2 cellular contexts compared by ENCODE assay signal in the genomic region with DNA sequence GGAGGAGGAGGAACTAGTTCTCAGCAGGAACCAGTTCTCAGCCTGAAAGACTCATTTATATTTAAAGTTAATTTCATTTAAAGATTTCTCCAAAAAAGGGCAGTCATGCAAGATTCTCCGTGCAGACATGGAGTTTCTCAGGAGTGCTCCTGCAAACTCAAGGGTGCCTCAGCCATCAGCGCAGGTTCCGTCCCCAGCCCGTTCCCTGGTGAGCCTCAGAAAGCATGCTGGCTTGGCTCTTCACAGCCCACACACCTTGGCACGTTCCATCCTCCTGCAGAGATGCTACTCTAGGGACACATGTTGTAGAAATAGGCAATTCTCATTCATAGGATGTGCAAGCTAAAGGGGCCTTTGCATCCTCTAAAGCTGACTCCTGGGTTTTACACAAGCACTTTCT.
TF ChIP-seq lines count a peak whose summit lies in the region.

No MANE protein-coding gene starts in this region.

TF ChIP-seq in IMR-90, 13 proteins besides CTCF, POLR2A, EP300 and RAD21 (continued from another document):
- TF ChIP-seq ELK1 (IDR thresholded peaks at IDR 0.05; ENCODE audit: borderline replicate concordance, low read depth, low read length) (no peak), CHD1 (IDR thresholded peaks at IDR 0.05; ENCODE audit: low read depth, low read length) (no peak), RCOR1 (IDR thresholded peaks at IDR 0.05; ENCODE audit: insufficient replicate concordance, low read length) (no peak), MXI1 (IDR thresholded peaks at IDR 0.05; ENCODE audit: borderline replicate concordance, low read depth, low read length) (no peak), RFX5 (IDR thresholded peaks at IDR 0.05; ENCODE audit: low read depth, low read length) (no peak), MAFK (IDR thresholded peaks at IDR 0.05; ENCODE audit: low read depth, low read length) (no peak), NFE2L2 (IDR thresholded peaks at IDR 0.05; ENCODE audit: low read depth, low read length) (no peak), FOS (IDR thresholded peaks at IDR 0.05; ENCODE audit: low read depth, low read length) (no peak), CEBPB (IDR thresholded peaks at IDR 0.05; ENCODE audit: low read depth, low read length) (no peak), MAZ (IDR thresholded peaks at IDR 0.05; ENCODE audit: borderline replicate concordance, low read depth, low read length) (no peak)
- TF ChIP-seq, protein P1, sequence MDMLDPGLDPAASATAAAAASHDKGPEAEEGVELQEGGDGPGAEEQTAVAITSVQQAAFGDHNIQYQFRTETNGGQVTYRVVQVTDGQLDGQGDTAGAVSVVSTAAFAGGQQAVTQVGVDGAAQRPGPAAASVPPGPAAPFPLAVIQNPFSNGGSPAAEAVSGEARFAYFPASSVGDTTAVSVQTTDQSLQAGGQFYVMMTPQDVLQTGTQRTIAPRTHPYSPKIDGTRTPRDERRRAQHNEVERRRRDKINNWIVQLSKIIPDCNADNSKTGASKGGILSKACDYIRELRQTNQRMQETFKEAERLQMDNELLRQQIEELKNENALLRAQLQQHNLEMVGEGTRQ (IDR thresholded peaks at IDR 0.05; ENCODE audit: low read depth, low read length), result no peak

TF ChIP-seq in HepG2, 621 proteins besides CTCF, POLR2A, EP300 and RAD21:
- TF ChIP-seq CEBPZ (IDR thresholded peaks at IDR 0.05; ENCODE audit: low read length), result no peak
- no peak for TF ChIP-seq SETDB1 (CRISPR knock-in tag; IDR thresholded peaks at IDR 0.05; ENCODE audit: borderline replicate concordance)
- TF ChIP-seq THYN1 (CRISPR knock-in tag; IDR thresholded peaks at IDR 0.05; ENCODE audit: borderline replicate concordance, low read depth), result no peak
- no peak for TF ChIP-seq NR3C1 (CRISPR knock-in tag; IDR thresholded peaks at IDR 0.05)
- TF ChIP-seq ZKSCAN5 (CRISPR knock-in tag; IDR thresholded peaks at IDR 0.05), result no peak
- TF ChIP-seq, protein P2, sequence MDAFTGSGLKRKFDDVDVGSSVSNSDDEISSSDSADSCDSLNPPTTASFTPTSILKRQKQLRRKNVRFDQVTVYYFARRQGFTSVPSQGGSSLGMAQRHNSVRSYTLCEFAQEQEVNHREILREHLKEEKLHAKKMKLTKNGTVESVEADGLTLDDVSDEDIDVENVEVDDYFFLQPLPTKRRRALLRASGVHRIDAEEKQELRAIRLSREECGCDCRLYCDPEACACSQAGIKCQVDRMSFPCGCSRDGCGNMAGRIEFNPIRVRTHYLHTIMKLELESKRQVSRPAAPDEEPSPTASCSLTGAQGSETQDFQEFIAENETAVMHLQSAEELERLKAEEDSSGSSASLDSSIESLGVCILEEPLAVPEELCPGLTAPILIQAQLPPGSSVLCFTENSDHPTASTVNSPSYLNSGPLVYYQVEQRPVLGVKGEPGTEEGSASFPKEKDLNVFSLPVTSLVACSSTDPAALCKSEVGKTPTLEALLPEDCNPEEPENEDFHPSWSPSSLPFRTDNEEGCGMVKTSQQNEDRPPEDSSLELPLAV (CRISPR knock-in tag; conservative IDR thresholded peaks at IDR 0.05; ENCODE audit: low read depth), result no peak
- TF ChIP-seq TARDBP (CRISPR knock-in tag; IDR thresholded peaks at IDR 0.05), result no peak
- TF ChIP-seq RCOR2 (CRISPR knock-in tag; IDR thresholded peaks at IDR 0.05), result no peak
- TF ChIP-seq, protein P3, sequence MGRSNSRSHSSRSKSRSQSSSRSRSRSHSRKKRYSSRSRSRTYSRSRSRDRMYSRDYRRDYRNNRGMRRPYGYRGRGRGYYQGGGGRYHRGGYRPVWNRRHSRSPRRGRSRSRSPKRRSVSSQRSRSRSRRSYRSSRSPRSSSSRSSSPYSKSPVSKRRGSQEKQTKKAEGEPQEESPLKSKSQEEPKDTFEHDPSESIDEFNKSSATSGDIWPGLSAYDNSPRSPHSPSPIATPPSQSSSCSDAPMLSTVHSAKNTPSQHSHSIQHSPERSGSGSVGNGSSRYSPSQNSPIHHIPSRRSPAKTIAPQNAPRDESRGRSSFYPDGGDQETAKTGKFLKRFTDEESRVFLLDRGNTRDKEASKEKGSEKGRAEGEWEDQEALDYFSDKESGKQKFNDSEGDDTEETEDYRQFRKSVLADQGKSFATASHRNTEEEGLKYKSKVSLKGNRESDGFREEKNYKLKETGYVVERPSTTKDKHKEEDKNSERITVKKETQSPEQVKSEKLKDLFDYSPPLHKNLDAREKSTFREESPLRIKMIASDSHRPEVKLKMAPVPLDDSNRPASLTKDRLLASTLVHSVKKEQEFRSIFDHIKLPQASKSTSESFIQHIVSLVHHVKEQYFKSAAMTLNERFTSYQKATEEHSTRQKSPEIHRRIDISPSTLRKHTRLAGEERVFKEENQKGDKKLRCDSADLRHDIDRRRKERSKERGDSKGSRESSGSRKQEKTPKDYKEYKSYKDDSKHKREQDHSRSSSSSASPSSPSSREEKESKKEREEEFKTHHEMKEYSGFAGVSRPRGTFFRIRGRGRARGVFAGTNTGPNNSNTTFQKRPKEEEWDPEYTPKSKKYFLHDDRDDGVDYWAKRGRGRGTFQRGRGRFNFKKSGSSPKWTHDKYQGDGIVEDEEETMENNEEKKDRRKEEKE (IDR thresholded peaks at IDR 0.05), result no peak
- TF ChIP-seq IKZF5 (CRISPR knock-in tag; IDR thresholded peaks at IDR 0.05), result no peak
- TF ChIP-seq, protein P4, sequence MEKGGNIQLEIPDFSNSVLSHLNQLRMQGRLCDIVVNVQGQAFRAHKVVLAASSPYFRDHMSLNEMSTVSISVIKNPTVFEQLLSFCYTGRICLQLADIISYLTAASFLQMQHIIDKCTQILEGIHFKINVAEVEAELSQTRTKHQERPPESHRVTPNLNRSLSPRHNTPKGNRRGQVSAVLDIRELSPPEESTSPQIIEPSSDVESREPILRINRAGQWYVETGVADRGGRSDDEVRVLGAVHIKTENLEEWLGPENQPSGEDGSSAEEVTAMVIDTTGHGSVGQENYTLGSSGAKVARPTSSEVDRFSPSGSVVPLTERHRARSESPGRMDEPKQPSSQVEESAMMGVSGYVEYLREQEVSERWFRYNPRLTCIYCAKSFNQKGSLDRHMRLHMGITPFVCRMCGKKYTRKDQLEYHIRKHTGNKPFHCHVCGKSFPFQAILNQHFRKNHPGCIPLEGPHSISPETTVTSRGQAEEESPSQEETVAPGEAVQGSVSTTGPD (CRISPR knock-in tag; IDR thresholded peaks at IDR 0.05), result no peak
- TF ChIP-seq CBFB (CRISPR knock-in tag; IDR thresholded peaks at IDR 0.05), result no peak
- TF ChIP-seq ZNF549 (CRISPR knock-in tag; IDR thresholded peaks at IDR 0.05), result no peak
- no peak for TF ChIP-seq ZNF224 (CRISPR knock-in tag; IDR thresholded peaks at IDR 0.05)
- TF ChIP-seq HNRNPL (IDR thresholded peaks at IDR 0.05; ENCODE audit: low read depth, low read length), result no peak
- TF ChIP-seq AGO1 (IDR thresholded peaks at IDR 0.05; ENCODE audit: low read depth, low read length, poor library complexity, severe bottlenecking), result no peak
- no peak for TF ChIP-seq AGO2 (optimal IDR thresholded peaks at IDR 0.05; ENCODE audit: low read depth, low read length)
- no peak for TF ChIP-seq ZNF432 (CRISPR knock-in tag; IDR thresholded peaks at IDR 0.05; ENCODE audit: borderline replicate concordance)
TF ChIP-seq in HepG2: peak in this region for 0.
